8 cellular contexts compared by ENCODE assay signal in the genomic region with DNA sequence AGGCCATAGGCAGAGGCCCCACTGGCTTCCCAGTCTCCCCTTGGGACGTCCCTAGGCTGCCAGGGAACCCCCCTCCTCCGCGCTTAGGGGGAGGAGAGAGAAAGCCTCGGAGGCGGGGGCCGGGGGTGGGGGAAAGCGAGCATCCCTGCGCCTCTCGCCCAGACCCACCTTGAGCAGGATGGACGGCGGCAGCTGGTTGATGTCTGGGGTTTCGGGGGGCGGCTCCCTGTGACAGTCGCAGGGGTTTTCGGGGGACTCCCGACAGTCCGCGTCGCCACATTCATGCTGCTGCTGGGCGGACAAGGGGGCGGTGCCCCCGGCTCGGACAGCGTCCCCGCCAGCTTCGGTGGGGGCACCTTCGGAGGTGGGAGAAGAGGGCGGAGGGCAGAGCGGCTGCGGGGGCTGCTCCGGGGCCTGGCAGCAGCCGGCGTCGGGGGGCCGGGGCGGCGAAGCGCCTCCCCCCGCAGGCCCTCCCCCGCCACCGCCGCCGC. TPM values are rescaled to one million over a fixed set of nuclear protein-coding genes. Genes with fewer than 3 reads are reported as not detected.
DNase-seq lines count a peak whose midpoint lies in the region; ATAC-seq, FAIRE-seq and TF ChIP-seq lines count a peak whose summit lies in the region.

No MANE protein-coding gene starts in this region.

- peaks cover 10% of the 10 kb centered on the region for H3K9me3 Mint-ChIP-seq in WTC11

- no peak for FAIRE-seq in HepG2 (lab: Jason Lieb, UNC)

- no peaks in the 10 kb centered on the region for H4K20me1 ChIP-seq in HepG2 (ENCODE audit: insufficient read depth, low read length)

- peak overlapping the region; percentile 76; the same call in 1 of the 2 replicates for H3K27ac Mint-ChIP-seq in WTC11

- DNase-seq in EL (peak; percentile 44), HuH-7 (ENCODE audit: low spot score) (peak; percentile 38), WTC11 (ENCODE audit: low spot score) (peak; percentile 61), cerebellum (ENCODE audit: low spot score) (peak; percentile 32), HepG2 (ENCODE audit: low spot score) (peak; percentile 18), superior temporal gyrus (ENCODE audit: extremely low spot score) (no peak)
- peak in 2 of 3 donors; percentile 16 to 43 for DNase-seq in stimulated activated CD4-positive, alpha-beta T cell treated with anti-CD3 and anti-CD28 coated beads, TNF-alpha, amount 100 ng/mL, for 1 hour (ENCODE audit: low read depth in 3 of 3, low spot score in 1 of 3)

- ATAC-seq in GM21447 (IDR thresholded peaks at IDR 0.05; ENCODE audit: unreplicated experiment) (peak; percentile 35), WTC11 (peak; percentile 20), HepG2 (peak; percentile 6; the same call in 2 of the 3 replicates)

- peaks cover 34% of the 10 kb centered on the region for H3K4me1 ChIP-seq in HepG2 (ENCODE audit: insufficient read depth, low read length)

- intact Hi-C loops in HepG2 (cut with micrococcal nuclease; ENCODE audit: unreplicated experiment): loop anchor here (5.0 kb wide), 1 partner anchor 1032 kb away; no protein-coding TSS in a partner anchor

- H3K27me3 Mint-ChIP-seq in WTC11 (ENCODE audit: low read depth): no peaks in the 10 kb centered on the region

- peak overlapping the region; percentile 97 for H3K27ac ChIP-seq in HepG2 (ENCODE audit: extremely low read length, insufficient read depth, low read length)

- H3K4me1 Mint-ChIP-seq in WTC11: peaks cover 20% of the 10 kb centered on the region

- peaks cover 22% of the 10 kb centered on the region for H3K79me2 ChIP-seq in HepG2 (ENCODE audit: insufficient read depth, low read length)

- POLR2A ChIA-PET in WTC11 (lab: Charles Lee) (no interaction called here), HepG2 (lab: Yijun Ruan, JAX) (interaction anchor here (0.7 to 0.9 kb wide), 2 partner anchors 18 to 1029 kb away, joined by 3 to 5 read pairs; a partner anchor contains a TSS)

- no peak overlapping the region for H2AFZ ChIP-seq in HepG2 (ENCODE audit: low read length)

- H3K4me3 Mint-ChIP-seq in WTC11: peak overlapping the region; percentile 83

- no peak for TF ChIP-seq RAD21 in HepG2 (CRISPR knock-in tag; IDR thresholded peaks at IDR 0.05)

- TF ChIP-seq EP300 in HepG2 (IDR thresholded peaks at IDR 0.05; ENCODE audit: low read depth in 2 of 2, low read length in 2 of 2) (no peak), HepG2 (CRISPR knock-in tag; IDR thresholded peaks at IDR 0.05; ENCODE audit: borderline replicate concordance) (no peak)

- 3% methylated on average over 6 of the region's 43 CpGs for WGBS in HepG2 (ENCODE audit: low lambda C conversion rate)

- no TSS peak for BruUV-seq in HepG2 (replicated peaks; lab: Mats Ljungman, UMichigan)

- in situ Hi-C loops in HepG2 (cut with HindIII; ENCODE audit: extremely low pct_ligation_motif_present, low pct_unique_long_range_greater_than_20kb): no loop called here

- H3K9ac ChIP-seq in HepG2 (ENCODE audit: insufficient read depth, low read depth, low read length): peak overlapping the region; percentile 97

- no peaks in the 10 kb centered on the region for H3K27me3 ChIP-seq in HepG2 (ENCODE audit: control insufficient read depth in 1 of 2, insufficient read depth in 2 of 2, low read length in 2 of 2)

- H3K9me3 ChIP-seq in HepG2 (ENCODE audit: low read length): peaks cover 7% of the 10 kb centered on the region

- no peaks in the 10 kb centered on the region for H3K36me3 ChIP-seq in HepG2 (replicated peaks in 1 of 2; ENCODE audit: control insufficient read depth in 1 of 2, insufficient read depth in 2 of 2, low read length in 2 of 2)

- TF ChIP-seq POLR2A in HepG2 (IDR thresholded peaks at IDR 0.05; ENCODE audit: insufficient read depth in 1 of 2, low read depth in 2 of 2, low read length in 2 of 2): peak; percentile 16 to 47; a peak in 2 of 4 replicates

- CTCF ChIA-PET in WTC11 (lab: Charles Lee) (interaction anchor here (0.7 kb wide), 1 partner anchor 120 kb away, joined by 3 read pairs; no protein-coding TSS in a partner anchor), HepG2 (lab: Yijun Ruan, JAX; ENCODE audit: low intra/inter-chr PET ratio, low total read pairs) (no interaction called here)

- H3K36me3 Mint-ChIP-seq in WTC11: peaks cover 9% of the 10 kb centered on the region

- TF ChIP-seq CTCF in WTC11 (IDR thresholded peaks at IDR 0.05) (no peak), HepG2 (CRISPR knock-in tag; IDR thresholded peaks at IDR 0.05) (no peak)

- peak overlapping the region; percentile 79 for H3K4me2 ChIP-seq in HepG2 (ENCODE audit: low read depth, low read length)

- peak overlapping the region; percentile 84 to 96 (median 88) for H3K4me3 ChIP-seq in HepG2 (replicated peaks in 1 of 3; ENCODE audit: insufficient read depth in 1 of 3, low read depth in 2 of 3, low read length in 3 of 3)

TF ChIP-seq in WTC11, 78 proteins besides CTCF, POLR2A, EP300 and RAD21 (continues in another document):
- TF ChIP-seq MYBL2 (CRISPR knock-in tag; IDR thresholded peaks at IDR 0.05) (0 out of 2 replicates have a peak, but pooled peaks have one; percentile 27), ZNF219 (CRISPR knock-in tag; IDR thresholded peaks at IDR 0.05; ENCODE audit: borderline replicate concordance) (no peak), PRRX2 (CRISPR knock-in tag; IDR thresholded peaks at IDR 0.05) (no peak), SP1 (CRISPR knock-in tag; conservative IDR thresholded peaks at IDR 0.05) (peak; percentile 41)
- TF ChIP-seq, protein P1, sequence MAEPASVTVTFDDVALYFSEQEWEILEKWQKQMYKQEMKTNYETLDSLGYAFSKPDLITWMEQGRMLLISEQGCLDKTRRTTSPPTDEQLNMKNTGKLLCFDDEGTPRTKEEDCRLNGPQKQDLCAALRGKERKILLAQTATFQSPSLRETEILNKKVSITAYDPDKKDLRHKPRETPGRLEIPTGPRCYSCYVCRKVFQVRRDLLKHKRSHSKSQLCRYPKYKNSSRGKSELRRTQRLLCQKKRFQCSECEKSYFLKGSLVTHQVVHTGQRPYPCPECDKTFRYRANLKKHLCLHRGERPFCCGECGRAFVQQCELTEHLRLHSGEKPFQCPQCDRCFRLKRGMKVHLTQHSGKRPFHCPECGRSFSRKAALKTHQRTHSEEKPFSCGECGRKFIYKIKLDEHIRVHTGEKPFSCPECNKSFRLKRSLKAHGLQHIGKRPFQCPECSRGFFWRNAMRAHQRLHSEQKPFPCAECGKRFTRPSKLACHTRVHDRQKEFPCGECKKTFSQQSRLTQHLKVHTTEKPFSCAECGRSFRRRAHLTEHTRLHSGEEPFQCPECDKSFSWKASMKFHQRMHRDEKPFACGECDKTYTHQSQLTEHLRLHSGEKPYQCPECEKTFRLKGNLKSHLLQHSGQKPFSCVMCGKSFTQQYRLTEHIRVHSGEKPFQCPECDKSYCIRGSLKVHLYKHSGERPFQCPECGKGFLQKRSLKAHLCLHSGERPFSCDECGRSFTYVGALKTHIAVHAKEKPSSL (CRISPR knock-in tag; conservative IDR thresholded peaks at IDR 0.05): no peak

TF ChIP-seq in HepG2, 621 proteins besides CTCF, POLR2A, EP300 and RAD21 (continues in another document):
- no peak for TF ChIP-seq TBP (CRISPR knock-in tag; IDR thresholded peaks at IDR 0.05)
- TF ChIP-seq, protein P2, sequence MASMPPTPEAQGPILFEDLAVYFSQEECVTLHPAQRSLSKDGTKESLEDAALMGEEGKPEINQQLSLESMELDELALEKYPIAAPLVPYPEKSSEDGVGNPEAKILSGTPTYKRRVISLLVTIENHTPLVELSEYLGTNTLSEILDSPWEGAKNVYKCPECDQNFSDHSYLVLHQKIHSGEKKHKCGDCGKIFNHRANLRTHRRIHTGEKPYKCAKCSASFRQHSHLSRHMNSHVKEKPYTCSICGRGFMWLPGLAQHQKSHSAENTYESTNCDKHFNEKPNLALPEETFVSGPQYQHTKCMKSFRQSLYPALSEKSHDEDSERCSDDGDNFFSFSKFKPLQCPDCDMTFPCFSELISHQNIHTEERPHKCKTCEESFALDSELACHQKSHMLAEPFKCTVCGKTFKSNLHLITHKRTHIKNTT (CRISPR knock-in tag; IDR thresholded peaks at IDR 0.05): no peak
- no peak for TF ChIP-seq PTBP1 (IDR thresholded peaks at IDR 0.05; ENCODE audit: low read depth, low read length, poor library complexity, severe bottlenecking)
- TF ChIP-seq CCDC6 (CRISPR knock-in tag; IDR thresholded peaks at IDR 0.05): 0 out of 2 replicates have a peak, but pooled peaks have one; percentile 10

RNA-seq across cellular contexts. Expression of a gene that starts 1.3 kb away (rescaled TPM):
- total RNA-seq in WTC11 (2021) (3.5 to 6.1 TPM (median 5.3 TPM) in 3 replicates), cerebellum (39.9 TPM), HepG2 (2016; rRNA removed; fragmentation: Illumina TruSeq; extraction: Trizol) (5.5 and 7.9 TPM in 2 replicates)
- total RNA-seq in HepG2 (2016; cell fraction: cytosol; rRNA removed; fragmentation: Illumina TruSeq; extraction: Trizol; ENCODE audit: low read depth): 11.5 and 12.1 TPM in 2 replicates
- total RNA-seq in HepG2 (2016; cell fraction: insoluble cytoplasmic fraction; rRNA removed; fragmentation: Illumina TruSeq; extraction: Trizol): 5.8 and 8.4 TPM in 2 replicates
- total RNA-seq in HepG2 (2016; cell fraction: membrane; rRNA removed; fragmentation: Illumina TruSeq; extraction: Trizol): 4.0 and 5.3 TPM in 2 replicates
- total RNA-seq in HepG2 (2016; cell fraction: nucleus; rRNA removed; fragmentation: Illumina TruSeq; extraction: Trizol): 10.2 and 14.9 TPM in 2 replicates
- polyA plus RNA-seq in HepG2 (2011; rRNA removed): 3.0 and 3.6 TPM in 2 replicates
- 1.3 and 2.0 TPM in 2 replicates for polyA plus RNA-seq in HepG2 (2011; cell fraction: cytosol; rRNA removed)
- polyA plus RNA-seq in HepG2 (2011; cell fraction: nucleus; rRNA removed): 3.3 and 3.8 TPM in 2 replicates
- polyA plus RNA-seq in HepG2 (2012): 4.9 and 7.9 TPM in 2 replicates
- polyA plus RNA-seq in HepG2 (2016; cell fraction: cytosol; fragmentation: Illumina TruSeq; extraction: Trizol; ENCODE audit: low read depth): 0.41 and 0.43 TPM in 2 replicates
- polyA plus RNA-seq in HepG2 (2016; cell fraction: insoluble cytoplasmic fraction; fragmentation: Illumina TruSeq; extraction: Trizol; ENCODE audit: low read depth): 6.7 and 7.0 TPM in 2 replicates
- polyA plus RNA-seq in HepG2 (2016; cell fraction: membrane; fragmentation: Illumina TruSeq; extraction: Trizol; ENCODE audit: low read depth): 1.4 and 1.9 TPM in 2 replicates
- 3.7 and 4.0 TPM in 2 replicates for polyA plus RNA-seq in HepG2 (2016; cell fraction: nucleus; fragmentation: Illumina TruSeq; extraction: Trizol; ENCODE audit: insufficient read depth, low read depth)
- polyA minus RNA-seq in HepG2 (2011; rRNA and poly(A)+ RNA removed; ENCODE audit: low replicate concordance): 6.4 and 8.8 TPM in 2 replicates
- polyA minus RNA-seq in HepG2 (2011; cell fraction: cytosol; rRNA and poly(A)+ RNA removed): 5.8 and 7.6 TPM in 2 replicates
- polyA minus RNA-seq in HepG2 (2011; cell fraction: nucleus; rRNA and poly(A)+ RNA removed): 38.7 and 43.3 TPM in 2 replicates
